In genomic region chr4:62533573-62533972, GRCh38 we compare ENCODE assay signal across 36 cellular contexts.
"Had no signal": no experiment of that assay in that cellular context is flagged by ENCODE, and none has a peak within 500 bp of the region (broad histone marks: within the 10 kb centered on the region; RNA-seq: fewer than 3 reads in every experiment).

No MANE protein-coding gene starts in this region.

- H3K4me3 ChIP-seq: MG63 had no signal

- H3K9ac ChIP-seq: KMS-11 had no signal

- H3K27me3 ChIP-seq: MG63 had no signal

- H3K9me3 ChIP-seq: MG63 had no signal

- DNase-seq: Karpas-422, Kasumi-1, KG1, MG63, MM.1S, MV-4-11, NCI-H1048, NCI-H1092, NCI-H1092 treated with DMSO at 0.1 percent for 48 hours, NCI-H1105, NCI-H1105 treated with DMSO at 0.1 percent for 48 hours, NCI-H1417, NCI-H1417 treated with DMSO at 0.1 percent for 48 hours, NCI-H1436, NCI-H1436 treated with DMSO at 0.1 percent for 48 hours, NCI-H146, NCI-H1694, NCI-H1694 treated with DMSO at 0.1 percent for 48 hours, NCI-H187, NCI-H187 treated with DMSO at 0.1 percent for 48 hours, NCI-H1930, NCI-H2029, NCI-H2029 treated with DMSO at 0.1 percent for 48 hours, NCI-H2081, NCI-H2081 treated with DMSO at 0.1 percent for 48 hours, NCI-H2107, NCI-H2171, NCI-H2171 treated with DMSO at 0.1 percent for 48 hours, NCI-H2227 treated with DMSO at 0.1 percent for 48 hours, NCI-H226, NCI-H345, NCI-H446, NCI-H446 treated with DMSO at 0.1 percent for 48 hours, NCI-H510A, NCI-H510A treated with DMSO at 0.1 percent for 48 hours had no signal

- H3K27ac ChIP-seq: KMS-11 had no signal

- H3K36me3 ChIP-seq: MG63 had no signal
